ENCODE assay signal across 11 cellular contexts in the genomic region with DNA sequence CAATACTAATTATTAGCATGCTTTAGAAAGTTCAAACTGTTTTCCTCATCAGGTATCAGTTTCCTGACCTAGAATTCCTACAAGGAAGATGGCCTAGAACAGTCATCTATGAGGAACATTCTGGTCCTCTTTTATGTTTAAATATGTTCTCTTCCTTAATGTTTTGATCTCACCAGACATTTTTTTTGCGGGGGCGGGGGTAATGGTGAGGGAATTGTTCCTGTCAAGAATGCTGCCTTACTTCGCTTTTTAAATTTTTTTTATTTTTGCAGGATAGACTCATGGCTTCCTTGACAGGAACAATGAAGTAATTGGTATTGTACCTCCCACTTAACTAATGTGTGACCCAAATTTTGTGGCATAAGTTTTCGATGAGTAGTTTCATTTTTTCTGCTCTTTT. TPM values are rescaled to one million over a fixed set of nuclear protein-coding genes. Genes with fewer than 3 reads are reported as not detected.
"Had no signal": no experiment of that assay in that cellular context is flagged by ENCODE, and none has a peak within 500 bp of the region (broad histone marks: within the 10 kb centered on the region; RNA-seq: fewer than 3 reads in every experiment).

No MANE protein-coding gene starts in this region.

- H3K4me3 Mint-ChIP-seq: HFFc6, IgD-negative memory B cell had no signal

- DNase-seq: GM23248, GOT3, H7, HFFc6, KG1 had no signal

- H3K9me3 Mint-ChIP-seq: HFFc6 had no signal

- H3K4me1 Mint-ChIP-seq: IgD-negative memory B cell had no signal

- H3K27ac Mint-ChIP-seq: HFFc6, IgD-negative memory B cell had no signal

- ATAC-seq: HCT116, HepG2 had no signal

- H3K27ac ChIP-seq: GM23248, HL-60 had no signal

RNA-seq across cellular contexts. Expression of a gene that starts 44.3 kb away (rescaled TPM):
- total RNA-seq: GM23248, H4, HFFc6, HT1080 had no signal
